In the genomic region with DNA sequence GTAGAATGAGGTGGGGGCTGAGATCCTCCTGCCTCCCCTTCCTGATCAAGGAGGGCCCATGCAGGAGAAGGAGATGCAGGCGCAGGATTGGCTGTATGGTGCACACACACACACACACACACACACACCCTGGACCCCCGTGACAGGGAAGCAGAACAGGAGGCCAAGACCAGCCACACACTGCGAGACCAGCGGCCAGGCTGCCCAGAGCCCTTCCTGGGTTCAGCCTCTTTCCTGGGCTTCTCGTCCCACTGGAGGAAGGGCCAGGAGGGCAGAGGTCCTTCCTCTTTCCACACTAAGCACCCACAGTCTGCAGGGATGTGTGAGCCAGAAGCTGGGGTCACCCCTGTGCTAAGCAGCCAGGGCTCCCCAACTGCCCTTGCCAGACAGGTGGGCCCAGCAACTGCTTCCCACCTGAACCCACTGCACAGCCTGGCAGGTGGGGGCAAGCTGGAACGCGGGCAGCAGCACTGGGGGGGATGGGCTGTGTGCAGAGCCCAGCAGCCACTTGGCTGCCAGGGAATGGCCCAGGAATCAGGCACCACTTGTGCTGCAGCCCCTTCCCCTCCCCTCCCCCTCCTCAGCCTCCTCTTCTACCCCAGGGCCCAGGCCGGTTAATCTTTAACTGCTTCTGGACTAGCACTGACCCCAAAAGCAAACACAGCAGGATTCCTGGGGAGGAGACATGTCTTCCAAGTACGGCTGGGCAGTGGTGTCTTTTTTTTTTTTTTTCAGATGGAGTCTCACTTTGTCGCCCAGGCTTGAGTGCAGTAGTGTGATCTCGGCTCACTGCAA, we compare ENCODE assay signal across 11 cellular contexts. TPM values are rescaled to one million over a fixed set of nuclear protein-coding genes. Genes with fewer than 3 reads are reported as not detected.
DNase-seq lines count a peak whose midpoint lies in the region; ATAC-seq and TF ChIP-seq lines count a peak whose summit lies in the region.
"Had no signal": no experiment of that assay in that cellular context is flagged by ENCODE, and none has a peak within 500 bp of the region (broad histone marks: within the 10 kb centered on the region; RNA-seq: fewer than 3 reads in every experiment).

No MANE protein-coding gene starts in this region.

- no CpG with 5 or more reads among the region's 11 CpGs for WGBS in mesendoderm (ENCODE audit: extremely low coverage, insufficient coverage, low lambda C conversion rate)
- WGBS in testis, 2 donors: 47 to 56% methylated on average over 7 to 11 of the region's 11 CpGs

- H2AK5ac ChIP-seq in mesendoderm (ENCODE audit: low read length): no peak overlapping the region

- no peak overlapping the region for H3K4ac ChIP-seq in mesendoderm (ENCODE audit: low read depth, low read length)

- no peak overlapping the region for H3K27ac ChIP-seq in mesendoderm (ENCODE audit: low read depth, low read length)
- no peak overlapping the region for H3K27ac ChIP-seq in testis

- no peak overlapping the region for H3K4me3 Mint-ChIP-seq in activated naive CD4-positive, alpha-beta T cell treated with anti-CD3 and anti-CD28 coated beads, Interleukin-2, amount 50 U/mL, for 24 hours
- H3K4me3 Mint-ChIP-seq in chondrocyte (ENCODE audit: unreplicated experiment) (peak overlapping the region; percentile 9), type B pancreatic cell (peak overlapping the region; percentile 81)

- DNase-seq in activated naive CD4-positive, alpha-beta T cell treated with anti-CD3 and anti-CD28 coated beads, Interleukin-2, amount 50 U/mL, for 16 hours: no peak
- DNase-seq in chondrocyte (ENCODE audit: low spot score): no peak
- peak; percentile 79 for DNase-seq in mesendoderm
- DNase-seq in type B pancreatic cell (ENCODE audit: extremely low spot score, unreplicated experiment): no peak
- DNase-seq in testis: no peak
- no peak for DNase-seq in omental fat pad (ENCODE audit: low spot score)
- DNase-seq: activated T-cell treated with anti-CD3 and anti-CD28 coated beads, Interleukin-2, amount 50 U/mL, for 48 hours; dermis blood vessel endothelial cell; Kasumi-1 had no signal

- H3K9ac ChIP-seq in mesendoderm (ENCODE audit: low read length): peak overlapping the region; percentile 39

- H3K23ac ChIP-seq in mesendoderm (ENCODE audit: low read length): no peak overlapping the region

- H3K27me3 ChIP-seq in mesendoderm (ENCODE audit: insufficient read depth, low read length, poor library complexity): no peaks in the 10 kb centered on the region
- no peaks in the 10 kb centered on the region for H3K27me3 ChIP-seq in testis

- H3K79me1 ChIP-seq in mesendoderm (ENCODE audit: low read length): no peaks in the 10 kb centered on the region

- H2BK15ac ChIP-seq in mesendoderm (replicated peaks; ENCODE audit: low read depth): no peak overlapping the region

- H3K27me3 Mint-ChIP-seq in activated naive CD4-positive, alpha-beta T cell treated with anti-CD3 and anti-CD28 coated beads, Interleukin-2, amount 50 U/mL, for 24 hours: peaks cover 27% of the 10 kb centered on the region
- H3K27me3 Mint-ChIP-seq in chondrocyte (ENCODE audit: low read depth) (no peaks in the 10 kb centered on the region), type B pancreatic cell (peaks cover 6% of the 10 kb centered on the region)

- H3K56ac ChIP-seq in mesendoderm (ENCODE audit: low read length): peak overlapping the region; percentile 76

- no peaks in the 10 kb centered on the region for H3K9me3 ChIP-seq in testis

- no peaks in the 10 kb centered on the region for H3K36me3 Mint-ChIP-seq in activated naive CD4-positive, alpha-beta T cell treated with anti-CD3 and anti-CD28 coated beads, Interleukin-2, amount 50 U/mL, for 24 hours
- H3K36me3 Mint-ChIP-seq in chondrocyte (ENCODE audit: low read depth) (peaks cover 8% of the 10 kb centered on the region), type B pancreatic cell (peaks cover 11% of the 10 kb centered on the region)

- ATAC-seq in GM21737 (IDR thresholded peaks at IDR 0.05; ENCODE audit: unreplicated experiment): no peak
- no peak for ATAC-seq in omental fat pad (ENCODE audit: low FRiP score)

- intact Hi-C loops in testis (cut with DNase I; ENCODE audit: low total_unique reads): loop anchor here (10.0 kb wide), 1 partner anchor 85 kb away; no protein-coding TSS in a partner anchor

- peaks cover 22% of the 10 kb centered on the region for H3K4me1 Mint-ChIP-seq in activated naive CD4-positive, alpha-beta T cell treated with anti-CD3 and anti-CD28 coated beads, Interleukin-2, amount 50 U/mL, for 24 hours
- H3K4me1 Mint-ChIP-seq in chondrocyte (ENCODE audit: low read depth) (peaks cover 42% of the 10 kb centered on the region), type B pancreatic cell (ENCODE audit: unreplicated experiment) (peaks cover 20% of the 10 kb centered on the region)

- H3K27ac Mint-ChIP-seq in activated naive CD4-positive, alpha-beta T cell treated with anti-CD3 and anti-CD28 coated beads, Interleukin-2, amount 50 U/mL, for 24 hours: peak overlapping the region; percentile 59
- H3K27ac Mint-ChIP-seq in chondrocyte (ENCODE audit: unreplicated experiment) (peak overlapping the region; percentile 79), type B pancreatic cell (peak overlapping the region; percentile 92)

- TF ChIP-seq POLR2A in testis (IDR thresholded peaks at IDR 0.05): no peak

- H3K79me2 ChIP-seq in mesendoderm (ENCODE audit: control insufficient read depth, insufficient read depth, low read length): peaks cover 18% of the 10 kb centered on the region

- H3K36me3 ChIP-seq in mesendoderm (ENCODE audit: control insufficient read depth, insufficient read depth, low read length) (no peaks in the 10 kb centered on the region), testis (ENCODE audit: low read depth, missing control alignments) (no peaks in the 10 kb centered on the region)

- H2BK5ac ChIP-seq in mesendoderm (ENCODE audit: low read length): no peak overlapping the region

- H3K4me3 ChIP-seq in mesendoderm (ENCODE audit: low read length) (no peak overlapping the region), testis (no peak overlapping the region)

- H3K9me3 Mint-ChIP-seq in activated naive CD4-positive, alpha-beta T cell treated with anti-CD3 and anti-CD28 coated beads, Interleukin-2, amount 50 U/mL, for 24 hours: no peaks in the 10 kb centered on the region
- no peaks in the 10 kb centered on the region for H3K9me3 Mint-ChIP-seq in chondrocyte (ENCODE audit: low read depth)
- no peaks in the 10 kb centered on the region for H3K9me3 Mint-ChIP-seq in type B pancreatic cell

- H4K8ac ChIP-seq in mesendoderm (ENCODE audit: low read depth, low read length): no peak overlapping the region

- H2BK120ac ChIP-seq in mesendoderm (ENCODE audit: low read depth, low read length): no peak overlapping the region

- no peak overlapping the region for H4K5ac ChIP-seq in mesendoderm (ENCODE audit: low read length)

- H3K4me1 ChIP-seq in mesendoderm (ENCODE audit: control insufficient read depth, low read depth, low read length): peaks cover 14% of the 10 kb centered on the region
- peaks cover 33% of the 10 kb centered on the region for H3K4me1 ChIP-seq in testis

- no peak overlapping the region for H3K18ac ChIP-seq in mesendoderm (ENCODE audit: low read length)

- no peak overlapping the region for H3K4me2 ChIP-seq in mesendoderm (ENCODE audit: low read length)

- TF ChIP-seq CTCF in chondrocyte (IDR thresholded peaks at IDR 0.05): no peak
- TF ChIP-seq CTCF in type B pancreatic cell (conservative IDR thresholded peaks at IDR 0.05): no peak
- no peak for TF ChIP-seq CTCF in testis (IDR thresholded peaks at IDR 0.05)
- no peak for TF ChIP-seq CTCF in omental fat pad (IDR thresholded peaks at IDR 0.05)

RNA-seq across cellular contexts. Expression of gene SLC38A10, which starts 44.6 kb away (rescaled TPM):
- total RNA-seq in chondrocyte: 115 to 147 TPM (median 116 TPM) in 3 replicates
- polyA plus RNA-seq in mesendoderm (2013, experiment 1 of 2): 13.2 TPM
- 13.7 TPM for polyA plus RNA-seq in mesendoderm (2013, experiment 2 of 2)
- 85.0 and 118 TPM in 2 replicates for total RNA-seq in type B pancreatic cell (ENCODE audit: low replicate concordance)
- total RNA-seq in testis: 100 to 1,000 TPM; 131 to 150 TPM
- 77.1 TPM for polyA plus RNA-seq in testis (ENCODE audit: insufficient read depth, low read depth, low replicate concordance)
- 100 to 1,000 TPM in 1 of 4 donors, 10 to 100 TPM in 3; 61.2 to 126 (median 75.6) TPM for total RNA-seq in omental fat pad

RNA-seq across cellular contexts. Expression of gene BAHCC1, which starts 55.6 kb away (rescaled TPM):
- total RNA-seq in chondrocyte (20.6 to 32.3 TPM (median 22.7 TPM) in 3 replicates), type B pancreatic cell (ENCODE audit: low replicate concordance) (23.0 and 74.3 TPM in 2 replicates), testis (10 to 100 TPM; 29.2 to 30.2 TPM), omental fat pad (10 to 100 TPM in 1 of 4 donors, 1 to 10 TPM in 3; 4.8 to 20.8 (median 7.1) TPM)
- polyA plus RNA-seq in mesendoderm (2013, experiment 1 of 2): 1.6 TPM
- polyA plus RNA-seq in mesendoderm (2013, experiment 2 of 2): 2.1 TPM
- polyA plus RNA-seq in testis (ENCODE audit: insufficient read depth, low read depth, low replicate concordance): 11.3 TPM
